In genomic region chr7:40138973-40139372, GRCh38 we compare ENCODE assay signal across 1 cellular context.
TF ChIP-seq lines count a peak whose summit lies in the region.

No MANE protein-coding gene starts in this region.

TF ChIP-seq in HEK293, 187 proteins besides CTCF, POLR2A, EP300 and RAD21 (continued from another document and continues in another):
- TF ChIP-seq SP7 (tag by site-specific recombination; IDR thresholded peaks at IDR 0.05): no peak
- peak; percentile 88 for TF ChIP-seq ZNF394 (tag by site-specific recombination; IDR thresholded peaks at IDR 0.05; ENCODE audit: borderline replicate concordance)
- no peak for TF ChIP-seq ZNF596 (tag by site-specific recombination; IDR thresholded peaks at IDR 0.05)
- peak; percentile 62 for TF ChIP-seq ZBTB8A (tag by site-specific recombination; IDR thresholded peaks at IDR 0.05)
- TF ChIP-seq PRDM6 (tag by site-specific recombination; IDR thresholded peaks at IDR 0.05): no peak
- no peak for TF ChIP-seq ZSCAN23 (tag by site-specific recombination; IDR thresholded peaks at IDR 0.05)
- no peak for TF ChIP-seq ZNF157 (tag by site-specific recombination; IDR thresholded peaks at IDR 0.05)
- no peak for TF ChIP-seq ZNF777 (tag by site-specific recombination; IDR thresholded peaks at IDR 0.05; ENCODE audit: borderline replicate concordance)
- TF ChIP-seq ZFP69B (tag by site-specific recombination; IDR thresholded peaks at IDR 0.05): no peak
- TF ChIP-seq GLIS1 (tag by site-specific recombination; IDR thresholded peaks at IDR 0.05): no peak
- TF ChIP-seq ZNF391 (tag by site-specific recombination; IDR thresholded peaks at IDR 0.05; ENCODE audit: borderline replicate concordance, low read depth): no peak
- peak; percentile 60 for TF ChIP-seq ZBTB11 (tag by site-specific recombination; conservative IDR thresholded peaks at IDR 0.05; ENCODE audit: low read depth)
- TF ChIP-seq RBAK (tag by site-specific recombination; IDR thresholded peaks at IDR 0.05): no peak
- no peak for TF ChIP-seq ZNF76 (tag by site-specific recombination; IDR thresholded peaks at IDR 0.05; ENCODE audit: borderline replicate concordance, low read depth)
- TF ChIP-seq KLF10 (tag by site-specific recombination; IDR thresholded peaks at IDR 0.05): no peak
- no peak for TF ChIP-seq ZNF621 (tag by site-specific recombination; IDR thresholded peaks at IDR 0.05)
- TF ChIP-seq ZNF221 (tag by site-specific recombination; IDR thresholded peaks at IDR 0.05; ENCODE audit: borderline replicate concordance): no peak
- no peak for TF ChIP-seq ZNF341 (tag by site-specific recombination; IDR thresholded peaks at IDR 0.05; ENCODE audit: low read depth)
- no peak for TF ChIP-seq GLIS2 (tag by site-specific recombination; IDR thresholded peaks at IDR 0.05)
- no peak for TF ChIP-seq REPIN1 (tag by site-specific recombination; IDR thresholded peaks at IDR 0.05; ENCODE audit: low read depth)
- no peak for TF ChIP-seq ZNF239 (tag by site-specific recombination; IDR thresholded peaks at IDR 0.05)
- no peak for TF ChIP-seq SALL2 (tag by site-specific recombination; IDR thresholded peaks at IDR 0.05; ENCODE audit: borderline replicate concordance)
- TF ChIP-seq ZNF530 (tag by site-specific recombination; IDR thresholded peaks at IDR 0.05; ENCODE audit: low read depth): no peak
- TF ChIP-seq HIC1 (tag by site-specific recombination; IDR thresholded peaks at IDR 0.05): no peak
- no peak for TF ChIP-seq ZBTB20 (tag by site-specific recombination; IDR thresholded peaks at IDR 0.05)
- TF ChIP-seq SCRT1 (tag by site-specific recombination; IDR thresholded peaks at IDR 0.05; ENCODE audit: borderline replicate concordance): no peak
- TF ChIP-seq ZNF830 (tag by site-specific recombination; IDR thresholded peaks at IDR 0.05; ENCODE audit: low read depth): no peak
- peak; percentile 82 for TF ChIP-seq ZNF518A (tag by site-specific recombination; conservative IDR thresholded peaks at IDR 0.05; ENCODE audit: low read depth)
- no peak for TF ChIP-seq ZNF48 (tag by site-specific recombination; IDR thresholded peaks at IDR 0.05)
- no peak for TF ChIP-seq OVOL3 (tag by site-specific recombination; IDR thresholded peaks at IDR 0.05)
- 0 out of 2 replicates have a peak, but pooled peaks have one; percentile 20 for TF ChIP-seq ZNF560 (tag by site-specific recombination; IDR thresholded peaks at IDR 0.05; ENCODE audit: borderline replicate concordance)
- TF ChIP-seq ZNF768 (tag by site-specific recombination; IDR thresholded peaks at IDR 0.05): no peak
- peak; percentile 83 for TF ChIP-seq ZNF426 (tag by site-specific recombination; IDR thresholded peaks at IDR 0.05)
- TF ChIP-seq OSR2 (tag by site-specific recombination; IDR thresholded peaks at IDR 0.05): no peak
- no peak for TF ChIP-seq ZNF138 (tag by site-specific recombination; IDR thresholded peaks at IDR 0.05; ENCODE audit: borderline replicate concordance)
- TF ChIP-seq ZNF548 (tag by site-specific recombination; IDR thresholded peaks at IDR 0.05): no peak
- no peak for TF ChIP-seq ZNF302 (tag by site-specific recombination; IDR thresholded peaks at IDR 0.05; ENCODE audit: low read depth)
- no peak for TF ChIP-seq ZNF473 (tag by site-specific recombination; IDR thresholded peaks at IDR 0.05)
- TF ChIP-seq ZNF140 (tag by site-specific recombination; IDR thresholded peaks at IDR 0.05): 0 out of 2 replicates have a peak, but pooled peaks have one; percentile 11
- no peak for TF ChIP-seq ZNF704 (tag by site-specific recombination; IDR thresholded peaks at IDR 0.05)
- TF ChIP-seq ZBTB6 (tag by site-specific recombination; IDR thresholded peaks at IDR 0.05): no peak
- peak; percentile 55 for TF ChIP-seq ZNF555 (tag by site-specific recombination; conservative IDR thresholded peaks at IDR 0.05)
- no peak for TF ChIP-seq ZSCAN30 (tag by site-specific recombination; IDR thresholded peaks at IDR 0.05)
- no peak for TF ChIP-seq ZNF311 (tag by site-specific recombination; IDR thresholded peaks at IDR 0.05; ENCODE audit: borderline replicate concordance)
- TF ChIP-seq SP3 (tag by site-specific recombination; IDR thresholded peaks at IDR 0.05): no peak
- no peak for TF ChIP-seq ZNF121 (tag by site-specific recombination; IDR thresholded peaks at IDR 0.05)
- TF ChIP-seq ZNF146 (tag by site-specific recombination; IDR thresholded peaks at IDR 0.05): no peak
- no peak for TF ChIP-seq ZNF398 (tag by site-specific recombination; IDR thresholded peaks at IDR 0.05)
- TF ChIP-seq FEZF1 (tag by site-specific recombination; IDR thresholded peaks at IDR 0.05): no peak
- TF ChIP-seq ZNF501 (tag by site-specific recombination; IDR thresholded peaks at IDR 0.05): no peak
- peak; percentile 55 for TF ChIP-seq ZNF623 (tag by site-specific recombination; IDR thresholded peaks at IDR 0.05)
- no peak for TF ChIP-seq WT1 (tag by site-specific recombination; IDR thresholded peaks at IDR 0.05)
- no peak for TF ChIP-seq SETDB1 (IDR thresholded peaks at IDR 0.05; ENCODE audit: insufficient read length, low read length)
